In genomic region chr1:5620997-5621396, GRCh38 we compare ENCODE assay signal across 9 cellular contexts.
DNase-seq lines count a peak whose midpoint lies in the region; ATAC-seq, FAIRE-seq and TF ChIP-seq lines count a peak whose summit lies in the region.
"Had no signal": no experiment of that assay in that cellular context is flagged by ENCODE, and none has a peak within 500 bp of the region (broad histone marks: within the 10 kb centered on the region; RNA-seq: fewer than 3 reads in every experiment).

No MANE protein-coding gene starts in this region.

- no peak overlapping the region for H3K4ac ChIP-seq in H9 (ENCODE audit: low read depth, low read length)
- H3K4ac ChIP-seq in H1 (replicated peaks; ENCODE audit: insufficient read length, low read depth, low read length) = no peak overlapping the region

- POLR2A ChIA-PET in H1 (lab: Charles Lee; ENCODE audit: partially characterized antibody) = no interaction called here

- no peak overlapping the region for H2BK120ac ChIP-seq in H9 (ENCODE audit: low read depth, low read length, poor library complexity, severe bottlenecking)
- no peak overlapping the region for H2BK120ac ChIP-seq in H1 (replicated peaks; ENCODE audit: low read depth, low read length)

- FAIRE-seq in H1 (lab: Jason Lieb, UNC) = peak; percentile 83
- FAIRE-seq: islet of Langerhans had no signal

- H3K4me1 ChIP-seq in H9 (ENCODE audit: insufficient read depth, low read length) (no peaks in the 10 kb centered on the region), H1 (replicated peaks in 1 of 4; ENCODE audit: control insufficient read depth in 3 of 4, insufficient read depth in 4 of 4, low read length in 3 of 4) (peaks cover 0 to 3% (median 0%) of the 10 kb centered on the region in 4 experiments; a peak in 2 of 7 replicates)

- H3K27me3 Mint-ChIP-seq in H9 (ENCODE audit: low read depth) (peaks cover 7% of the 10 kb centered on the region), progenitor cell of endocrine pancreas (peaks cover 25% of the 10 kb centered on the region)

- H3K79me1 ChIP-seq in H9 (ENCODE audit: insufficient read depth, low read depth, low read length, poor library complexity, severe bottlenecking) = no peaks in the 10 kb centered on the region
- H3K79me1 ChIP-seq in H1 (ENCODE audit: low read depth, low read length) = no peaks in the 10 kb centered on the region

- no peak for TF ChIP-seq POLR2A in H1 (IDR thresholded peaks at IDR 0.05; ENCODE audit: control extremely low read depth in 1 of 2, low read depth in 2 of 2, low read length in 2 of 2)

- DNase-seq in H9 (peak; percentile 80), NCI-H2196 (lab: John Stamatoyannopoulos, UW; ENCODE audit: unreplicated experiment) (peak; percentile 39), H1 (ENCODE audit: low read depth in 1 of 2, low spot score in 2 of 2) (peak in 1 of 2 experiments; percentile 50), progenitor cell of endocrine pancreas (ENCODE audit: low spot score, unreplicated experiment) (peak; percentile 39)
- DNase-seq in activated naive CD4-positive, alpha-beta T cell treated with Interleukin-2 at 50 U/mL for 16 hours = no peak
- DNase-seq: activated B cell treated with CpG ODN at 0.5 μM for 24 hours had no signal

- H3K18ac ChIP-seq in H9 (ENCODE audit: insufficient read length, low read depth, low read length) = no peak overlapping the region
- no peak overlapping the region for H3K18ac ChIP-seq in H1 (ENCODE audit: extremely low read depth, low read length)

- H3K23me2 ChIP-seq in H9 (ENCODE audit: insufficient read length, low read depth, low read length, poor library complexity, severe bottlenecking) (no peaks in the 10 kb centered on the region), H1 (ENCODE audit: low read depth, low read length) (no peaks in the 10 kb centered on the region)

- peak; percentile 78 to 83 for TF ChIP-seq RAD21 in H1 (IDR thresholded peaks at IDR 0.05 in 1 of 2, conservative IDR thresholded peaks at IDR 0.05 in 1 of 2; ENCODE audit: low read depth in 2 of 2, low read length in 2 of 2)

- no peaks in the 10 kb centered on the region for H3K36me3 ChIP-seq in H1 (ENCODE audit: control insufficient read depth in 2 of 4, insufficient read depth in 4 of 4, low read length in 3 of 4)

- H3K27ac ChIP-seq in H9 (ENCODE audit: insufficient read length, low read depth, low read length) = no peak overlapping the region
- H3K27ac ChIP-seq in H1 (ENCODE audit: low read depth, low read length) = no peak overlapping the region

- WGBS in H9 (ENCODE audit: extremely low coverage, insufficient read length, low lambda C conversion rate) = no CpG with 5 or more reads among the region's 3 CpGs
- WGBS in H1 (ENCODE audit: extremely low coverage in 1 of 2, insufficient coverage in 1 of 2, insufficient read length in 1 of 2, insufficient replicate concordance in 2 of 2, low coverage in 1 of 2, low lambda C conversion rate in 2 of 2, missing lambda C conversion rate in 1 of 2), 2 experiments = 37% methylated on average over 3 of the region's 3 CpGs; no CpG with 5 or more reads in 1 of the 2 experiments

- H3K9ac ChIP-seq in H9 (ENCODE audit: extremely low read depth, insufficient read length, low read length) (no peak overlapping the region), H1 (replicated peaks in 1 of 4; ENCODE audit: extremely low read depth in 1 of 4, low read depth in 3 of 4, low read length in 3 of 4) (no peak overlapping the region)

- no peak for TF ChIP-seq EP300 in H1 (IDR thresholded peaks at IDR 0.05; ENCODE audit: borderline replicate concordance in 1 of 2, low read depth in 2 of 2, low read length in 2 of 2)

- H2AK5ac ChIP-seq in H9 (ENCODE audit: insufficient read length, low read length) = no peak overlapping the region
- no peak overlapping the region for H2AK5ac ChIP-seq in H1 (ENCODE audit: low read depth, low read length)

- H2BK5ac ChIP-seq in H9 (ENCODE audit: insufficient read length, low read length) (no peak overlapping the region), H1 (ENCODE audit: low read depth, low read length) (no peak overlapping the region)

- H3K4me2 ChIP-seq in H9 (ENCODE audit: insufficient read depth, insufficient read length, low read length) (no peak overlapping the region), H1 (ENCODE audit: insufficient read depth in 1 of 2, low read depth in 2 of 2, low read length in 2 of 2) (no peak overlapping the region)

- H3K23ac ChIP-seq in H9 (ENCODE audit: insufficient read length, low read depth, low read length) (no peak overlapping the region), H1 (ENCODE audit: insufficient read length) (no peak overlapping the region)

- H2AFZ ChIP-seq in H9 (ENCODE audit: low read length) (no peak overlapping the region), H1 (ENCODE audit: low read length) (no peak overlapping the region)

- H4K8ac ChIP-seq in H9 (replicated peaks; ENCODE audit: insufficient read length, low read depth, low read length) (no peak overlapping the region), H1 (ENCODE audit: extremely low read depth, insufficient read depth, low read length) (no peak overlapping the region)

- no peak overlapping the region for H3T11ph ChIP-seq in H9 (ENCODE audit: low read length)

- H3K27me3 ChIP-seq in H9 (ENCODE audit: insufficient read depth, low read length) = no peaks in the 10 kb centered on the region
- H3K27me3 ChIP-seq in H1 (replicated peaks in 1 of 4; ENCODE audit: control insufficient read depth in 3 of 4, extremely low read depth in 1 of 4, insufficient read depth in 3 of 4, low read length in 3 of 4) = no peaks in the 10 kb centered on the region

- CTCF ChIA-PET in H1 (lab: Charles Lee; ENCODE audit: partially characterized antibody) = interaction anchor here (0.7 to 5.1 kb wide), 33 partner anchors 9 to 750 kb away, joined by 3 to 36 read pairs (median 4); no protein-coding TSS in a partner anchor

- peaks cover 11 to 12% of the 10 kb centered on the region in 2 experiments for H3K4me1 Mint-ChIP-seq in H9
- no peaks in the 10 kb centered on the region for H3K4me1 Mint-ChIP-seq in progenitor cell of endocrine pancreas (ENCODE audit: low read depth)
- H3K4me1 Mint-ChIP-seq: activated B cell treated with CpG ODN at 0.5 μM for 24 hours had no signal

- H4K20me1 ChIP-seq in H9 (ENCODE audit: control insufficient read depth, insufficient read depth, insufficient read length) (no peaks in the 10 kb centered on the region), H1 (replicated peaks in 1 of 2; ENCODE audit: control insufficient read depth in 1 of 2, insufficient read depth in 2 of 2, low read length in 2 of 2) (no peaks in the 10 kb centered on the region)

- no peaks in the 10 kb centered on the region for H3K9me3 Mint-ChIP-seq in H9
- no peaks in the 10 kb centered on the region for H3K9me3 Mint-ChIP-seq in progenitor cell of endocrine pancreas (ENCODE audit: low read depth)
- H3K9me3 Mint-ChIP-seq: activated B cell treated with CpG ODN at 0.5 μM for 24 hours had no signal

- H2BK12ac ChIP-seq in H9 (ENCODE audit: insufficient read length, low read depth, low read length) (no peak overlapping the region), H1 (ENCODE audit: low read depth, low read length) (no peak overlapping the region)

- H2BK15ac ChIP-seq in H9 (ENCODE audit: low read depth, low read length) (no peak overlapping the region), H1 (ENCODE audit: low read length) (no peak overlapping the region)

- H3K36me3 Mint-ChIP-seq in H9 (ENCODE audit: insufficient read depth in 1 of 3, low read depth in 3 of 3) = no peaks in the 10 kb centered on the region
- H3K36me3 Mint-ChIP-seq in progenitor cell of endocrine pancreas (ENCODE audit: insufficient read depth) = no peaks in the 10 kb centered on the region

- no peak overlapping the region for H4K91ac ChIP-seq in H9 (ENCODE audit: insufficient read length, low read depth, low read length)
- H4K91ac ChIP-seq in H1 (replicated peaks; ENCODE audit: insufficient read length, low read length) = no peak overlapping the region

- H3K56ac ChIP-seq in H9 (ENCODE audit: insufficient read length, low read depth, low read length) = no peak overlapping the region
- no peak overlapping the region for H3K56ac ChIP-seq in H1 (replicated peaks; ENCODE audit: insufficient read length, low read depth, low read length)

- no peaks in the 10 kb centered on the region for H3K79me2 ChIP-seq in H9 (ENCODE audit: insufficient read depth, low read length)
- no peaks in the 10 kb centered on the region for H3K79me2 ChIP-seq in H1 (ENCODE audit: control insufficient read depth in 1 of 2, insufficient read depth in 2 of 2, low read length in 2 of 2)

- no peak overlapping the region for H3K4me3 ChIP-seq in H1 (ENCODE audit: extremely low read depth in 1 of 4, insufficient read depth in 2 of 4, low read depth in 3 of 4, low read length in 4 of 4)

- TF ChIP-seq CTCF in H9 (conservative IDR thresholded peaks at IDR 0.05) (peak; percentile 87), H1 (IDR thresholded peaks at IDR 0.05; ENCODE audit: control extremely low read depth in 1 of 3, insufficient read depth in 1 of 3, low read depth in 1 of 3, low read length in 3 of 3) (peak; percentile 70 to 87 (median 86)), progenitor cell of endocrine pancreas (IDR thresholded peaks at IDR 0.05; ENCODE audit: unreplicated experiment) (peak; percentile 86)

- H3K4me3 Mint-ChIP-seq in H9 = no peak overlapping the region
- no peak overlapping the region for H3K4me3 Mint-ChIP-seq in progenitor cell of endocrine pancreas (ENCODE audit: low read depth)
- H3K4me3 Mint-ChIP-seq: activated B cell treated with CpG ODN at 0.5 μM for 24 hours had no signal

- ATAC-seq in HG02759 (IDR thresholded peaks at IDR 0.05; ENCODE audit: unreplicated experiment) (no peak), GM21526 (IDR thresholded peaks at IDR 0.05; ENCODE audit: low FRiP score, unreplicated experiment) (no peak)

- H3K9me3 ChIP-seq in H9 (ENCODE audit: control insufficient read depth, low read depth, low read length) (no peaks in the 10 kb centered on the region), H1 (ENCODE audit: insufficient read depth in 2 of 2, low read depth in 1 of 2, low read length in 1 of 2) (no peaks in the 10 kb centered on the region)

- no peak overlapping the region for H2BK20ac ChIP-seq in H9 (ENCODE audit: low read depth, low read length, poor library complexity, severe bottlenecking)
- H2BK20ac ChIP-seq in H1 (ENCODE audit: low read length) = no peak overlapping the region

- H4K5ac ChIP-seq in H9 (ENCODE audit: insufficient read length, low read depth, low read length) = no peak overlapping the region
- no peak overlapping the region for H4K5ac ChIP-seq in H1 (ENCODE audit: insufficient read length, low read depth, low read length)

- H3K27ac Mint-ChIP-seq in H9 (no peak overlapping the region), progenitor cell of endocrine pancreas (no peak overlapping the region)
- H3K27ac Mint-ChIP-seq: activated B cell treated with CpG ODN at 0.5 μM for 24 hours had no signal

- H3K14ac ChIP-seq in H9 (ENCODE audit: insufficient read depth, low read length) (no peak overlapping the region), H1 (ENCODE audit: insufficient read length) (no peak overlapping the region)

TF ChIP-seq in H1, 55 proteins besides CTCF, POLR2A, EP300 and RAD21 (continues in another document):
- TF ChIP-seq SRF (IDR thresholded peaks at IDR 0.05; ENCODE audit: low read depth, low read length) = no peak
- TF ChIP-seq, protein P1, sequence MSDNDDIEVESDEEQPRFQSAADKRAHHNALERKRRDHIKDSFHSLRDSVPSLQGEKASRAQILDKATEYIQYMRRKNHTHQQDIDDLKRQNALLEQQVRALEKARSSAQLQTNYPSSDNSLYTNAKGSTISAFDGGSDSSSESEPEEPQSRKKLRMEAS (IDR thresholded peaks at IDR 0.05) = 0 out of 2 replicates have a peak, but pooled peaks have one; percentile 27
